1 cellular context compared by ENCODE assay signal in genomic region chr1:10401281-10401680, GRCh38.
TF ChIP-seq lines count a peak whose summit lies in the region.

No MANE protein-coding gene starts in this region.

TF ChIP-seq in IMR-90, 13 proteins besides CTCF, POLR2A, EP300 and RAD21:
- TF ChIP-seq SMC3 (IDR thresholded peaks at IDR 0.05; ENCODE audit: low read depth, low read length) = no peak
- no peak for TF ChIP-seq RFX5 (IDR thresholded peaks at IDR 0.05; ENCODE audit: low read depth, low read length)
- TF ChIP-seq CHD1 (IDR thresholded peaks at IDR 0.05; ENCODE audit: low read depth, low read length) = no peak
- no peak for TF ChIP-seq RCOR1 (IDR thresholded peaks at IDR 0.05; ENCODE audit: insufficient replicate concordance, low read length)
- no peak for TF ChIP-seq FOS (IDR thresholded peaks at IDR 0.05; ENCODE audit: low read depth, low read length)
- no peak for TF ChIP-seq MXI1 (IDR thresholded peaks at IDR 0.05; ENCODE audit: borderline replicate concordance, low read depth, low read length)
- TF ChIP-seq, protein P1, sequence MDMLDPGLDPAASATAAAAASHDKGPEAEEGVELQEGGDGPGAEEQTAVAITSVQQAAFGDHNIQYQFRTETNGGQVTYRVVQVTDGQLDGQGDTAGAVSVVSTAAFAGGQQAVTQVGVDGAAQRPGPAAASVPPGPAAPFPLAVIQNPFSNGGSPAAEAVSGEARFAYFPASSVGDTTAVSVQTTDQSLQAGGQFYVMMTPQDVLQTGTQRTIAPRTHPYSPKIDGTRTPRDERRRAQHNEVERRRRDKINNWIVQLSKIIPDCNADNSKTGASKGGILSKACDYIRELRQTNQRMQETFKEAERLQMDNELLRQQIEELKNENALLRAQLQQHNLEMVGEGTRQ (IDR thresholded peaks at IDR 0.05; ENCODE audit: low read depth, low read length) = no peak
- TF ChIP-seq MAZ (IDR thresholded peaks at IDR 0.05; ENCODE audit: borderline replicate concordance, low read depth, low read length) = no peak
- no peak for TF ChIP-seq ELK1 (IDR thresholded peaks at IDR 0.05; ENCODE audit: borderline replicate concordance, low read depth, low read length)
- no peak for TF ChIP-seq BHLHE40 (IDR thresholded peaks at IDR 0.05; ENCODE audit: low read depth, low read length)
- TF ChIP-seq NFE2L2 (IDR thresholded peaks at IDR 0.05; ENCODE audit: low read depth, low read length) = no peak
- no peak for TF ChIP-seq CEBPB (IDR thresholded peaks at IDR 0.05; ENCODE audit: low read depth, low read length)
- TF ChIP-seq MAFK (IDR thresholded peaks at IDR 0.05; ENCODE audit: low read depth, low read length) = no peak
